ENCODE assay signal across 1 cellular context in genomic region chr7:94382746-94383145, GRCh38.
TF ChIP-seq lines count a peak whose summit lies in the region.

No MANE protein-coding gene starts in this region.

TF ChIP-seq in IMR-90, 13 proteins besides CTCF, POLR2A, EP300 and RAD21:
- TF ChIP-seq CEBPB (IDR thresholded peaks at IDR 0.05; ENCODE audit: low read depth, low read length), result no peak
- no peak for TF ChIP-seq RCOR1 (IDR thresholded peaks at IDR 0.05; ENCODE audit: insufficient replicate concordance, low read length)
- no peak for TF ChIP-seq USF2 (IDR thresholded peaks at IDR 0.05; ENCODE audit: low read depth, low read length)
- no peak for TF ChIP-seq RFX5 (IDR thresholded peaks at IDR 0.05; ENCODE audit: low read depth, low read length)
- no peak for TF ChIP-seq FOS (IDR thresholded peaks at IDR 0.05; ENCODE audit: low read depth, low read length)
